Comparison of ENCODE assay signal across 8 cellular contexts in genomic region chr19:38617764-38618589, GRCh38. TPM values are rescaled to one million over a fixed set of nuclear protein-coding genes. Genes with fewer than 3 reads are reported as not detected.
A peak's percentile ranks its signal among the peaks of the same experiment; 100 is the strongest.
DNase-seq lines count a peak whose midpoint lies in the region; ATAC-seq lines count a peak whose summit lies in the region.

Gene MAP4K1 (minus strand): TSS chr19:38617953. CDS start chr19:38617895, 58 bp downstream.

- ATAC-seq in stimulated activated naive CD8-positive, alpha-beta T cell treated with anti-CD3 and anti-CD28 coated beads, Interleukin-15, Interleukin-2, amounts not matched to agents 100 U/mL and 50 U/mL, for 24 hours: peak; percentile 76

- DNase-seq in H7: no peak
- peak; percentile 21 for DNase-seq in NCI-H1105 (lab: John Stamatoyannopoulos, UW)
- DNase-seq in activated CD4-positive, alpha-beta T cell treated with anti-CD3 and anti-CD28 coated beads, Interleukin-2, amount 50 U/mL, for 24 hours (ENCODE audit: low read depth in 1 of 2, low spot score in 1 of 2): peak; percentile 39 to 57
- peak; percentile 40 for DNase-seq in effector CD8-positive, alpha-beta T cell (lab: John Stamatoyannopoulos, UW)
- DNase-seq in stimulated activated naive CD8-positive, alpha-beta T cell treated with anti-CD3 and anti-CD28 coated beads, Interleukin-15, Interleukin-2, amounts not matched to agents 100 U/mL and 50 U/mL, for 24 hours: peak; percentile 82
- no peak for DNase-seq in DMS 273 (lab: John Stamatoyannopoulos, UW; ENCODE audit: unreplicated experiment)

- H3K36me3 ChIP-seq in H7 (replicated peaks; ENCODE audit: control insufficient read depth, insufficient read depth, low read length) (peaks cover 10% of the 10 kb centered on the region), muscle layer of duodenum (ENCODE audit: control insufficient read depth in 1 of 2, insufficient read depth in 2 of 2, low read length in 2 of 2) (peaks cover 6 to 17% of the 10 kb centered on the region in 2 donors)

- H3K27me3 ChIP-seq in H7 (ENCODE audit: control insufficient read depth, insufficient read depth, low read length) (no peaks in the 10 kb centered on the region), muscle layer of duodenum (ENCODE audit: low read depth, low read length) (no peaks in the 10 kb centered on the region)

- no peaks in the 10 kb centered on the region for H3K9me3 ChIP-seq in muscle layer of duodenum (ENCODE audit: control insufficient read depth in 1 of 2, low read length in 2 of 2)

- peak within 1 kb of the TSS; percentile 51 for H3K27ac ChIP-seq in muscle layer of duodenum (ENCODE audit: low read length)

- H3K4me3 ChIP-seq in GM08714 (ENCODE audit: low read length): peak within 1 kb of the TSS; percentile 71
- H3K4me3 ChIP-seq in H7 (ENCODE audit: insufficient read depth, low read depth, low read length): peak within 1 kb of the TSS; percentile 98
- peak within 1 kb of the TSS; percentile 92 to 96 for H3K4me3 ChIP-seq in muscle layer of duodenum (ENCODE audit: low read depth in 1 of 2, low read length in 2 of 2)

- H3K4me1 ChIP-seq in muscle layer of duodenum (ENCODE audit: control insufficient read depth in 1 of 2, insufficient read depth in 2 of 2, low read length in 2 of 2): peaks cover 8 to 27% of the 10 kb centered on the region in 2 donors

RNA-seq across cellular contexts. Expression of gene MAP4K1, which starts in this region (rescaled TPM):
- total RNA-seq in H7 (2014; rRNA removed; shearing (Covaris generic)): 8.2 and 13.7 TPM in 2 replicates

Comparison
In these comparisons a context has a peak if more than half of its experiments do, and no peak if none do; other contexts are left out.
1. DNase-seq: peak in NCI-H1105 (single experiment), activated CD4-positive, alpha-beta T cell treated with anti-CD3 and anti-CD28 coated beads, Interleukin-2, amount 50 U/mL, for 24 hours (2 of 2), effector CD8-positive, alpha-beta T cell (single experiment) and stimulated activated naive CD8-positive, alpha-beta T cell treated with anti-CD3 and anti-CD28 coated beads, Interleukin-15, Interleukin-2, amounts not matched to agents 100 U/mL and 50 U/mL, for 24 hours (single experiment); none in H7 (single experiment) and DMS 273 (single experiment).
2. Peak in every context shown above with its lines, with median percentiles within 50 percentile points of each other: H3K4me3 ChIP-seq.